10 cellular contexts compared by ENCODE assay signal in the genomic region with DNA sequence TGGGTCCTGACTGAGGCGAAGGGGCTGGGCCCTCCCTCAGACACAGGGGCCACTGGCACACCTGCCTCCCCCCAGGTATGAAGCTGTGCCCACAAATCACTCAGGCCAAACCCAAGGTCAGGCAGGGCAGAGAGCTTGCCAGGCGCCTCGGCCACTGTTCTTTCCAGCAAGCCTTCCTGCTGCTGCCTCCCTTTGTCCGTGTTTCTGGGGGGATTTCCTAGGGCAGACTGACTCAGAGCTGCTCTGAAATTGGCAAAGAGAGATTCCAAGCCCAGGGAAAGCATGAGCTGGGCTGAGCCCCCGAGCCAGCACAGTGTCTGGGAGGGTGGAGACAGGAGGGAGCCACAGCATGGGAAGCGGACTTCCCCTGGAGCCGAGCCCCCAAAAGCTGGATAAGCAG. TPM values are rescaled to one million over a fixed set of nuclear protein-coding genes. Genes with fewer than 3 reads are reported as not detected.
DNase-seq lines count a peak whose midpoint lies in the region; FAIRE-seq and TF ChIP-seq lines count a peak whose summit lies in the region.
"Had no signal": no experiment of that assay in that cellular context is flagged by ENCODE, and none has a peak within 500 bp of the region (broad histone marks: within the 10 kb centered on the region; RNA-seq: fewer than 3 reads in every experiment).

No MANE protein-coding gene starts in this region.

- H3K4me1 ChIP-seq in astrocyte (ENCODE audit: insufficient read depth, low read length) (peaks cover 63% of the 10 kb centered on the region), cardiac muscle cell (ENCODE audit: low read depth) (peaks cover 56% of the 10 kb centered on the region), prostate gland (replicated peaks) (peaks cover 14% of the 10 kb centered on the region)

- H3K79me2 ChIP-seq in astrocyte (ENCODE audit: insufficient read depth, low read length), result no peaks in the 10 kb centered on the region

- POLR2A ChIA-PET in BJ (lab: Charles Lee), result interaction anchor here (0.6 kb wide), 2 partner anchors 100 to 636 kb away, joined by 3 read pairs; no protein-coding TSS in a partner anchor

- H3K27me3 ChIP-seq in BJ (ENCODE audit: control insufficient read depth, insufficient read depth, low read length) (no peaks in the 10 kb centered on the region), astrocyte (ENCODE audit: insufficient read depth, low read length) (no peaks in the 10 kb centered on the region), cardiac muscle cell (no peaks in the 10 kb centered on the region), prostate gland (replicated peaks; ENCODE audit: insufficient read depth) (no peaks in the 10 kb centered on the region)

- H3K36me3 ChIP-seq in BJ (ENCODE audit: control insufficient read depth, insufficient read depth, low read length), result no peaks in the 10 kb centered on the region; the same call in 1 of the 2 replicates
- H3K36me3 ChIP-seq in astrocyte (ENCODE audit: insufficient read depth, low read length), result peaks cover under 1% of the 10 kb centered on the region
- H3K36me3 ChIP-seq in cardiac muscle cell, result no peaks in the 10 kb centered on the region
- H3K36me3 ChIP-seq in prostate gland, result no peaks in the 10 kb centered on the region

- peak overlapping the region; percentile 63 for H3K4me2 ChIP-seq in astrocyte (ENCODE audit: low read length)

- no peaks in the 10 kb centered on the region for H3K9me3 Mint-ChIP-seq in astrocyte (ENCODE audit: unreplicated experiment)

- H3K9ac ChIP-seq in astrocyte (ENCODE audit: low read length), result peak overlapping the region; percentile 92

- TF ChIP-seq CTCF in BJ (IDR thresholded peaks at IDR 0.05; ENCODE audit: insufficient read depth, low read depth, low read length) (no peak), astrocyte (IDR thresholded peaks at IDR 0.05; ENCODE audit: insufficient read depth, low read depth, low read length) (no peak), cardiac muscle cell (IDR thresholded peaks at IDR 0.05; ENCODE audit: low read depth, low read length) (no peak), prostate gland (IDR thresholded peaks at IDR 0.05) (no peak)

- H3K27ac ChIP-seq in astrocyte (ENCODE audit: low read depth, low read length) (peak overlapping the region; percentile 99), cardiac muscle cell (peak overlapping the region; percentile 22), prostate gland (peak overlapping the region; percentile 82 to 83)

- no peak overlapping the region for H2AFZ ChIP-seq in astrocyte (ENCODE audit: low read depth, low read length)

- TF ChIP-seq POLR2A in prostate gland (IDR thresholded peaks at IDR 0.05), result no peak

- H4K20me1 ChIP-seq in astrocyte (ENCODE audit: insufficient read depth, low read length), result no peaks in the 10 kb centered on the region

- H3K4me3 ChIP-seq in BJ (ENCODE audit: low read depth, low read length) (no peak overlapping the region), astrocyte (ENCODE audit: insufficient read depth, low read depth, low read length) (no peak overlapping the region), cardiac muscle cell (no peak overlapping the region), prostate gland (no peak overlapping the region)

- H3K27ac Mint-ChIP-seq in astrocyte (ENCODE audit: unreplicated experiment), result peak overlapping the region; percentile 77
- H3K27ac Mint-ChIP-seq: activated naive CD8-positive, alpha-beta T cell had no signal

- intact Hi-C loops in prostate gland (cut with DNase I), result no loop called here

- H3K4me3 Mint-ChIP-seq in astrocyte (ENCODE audit: unreplicated experiment), result no peak overlapping the region
- H3K4me3 Mint-ChIP-seq: activated naive CD8-positive, alpha-beta T cell had no signal

- FAIRE-seq in astrocyte (lab: Jason Lieb, UNC), result no peak

- DNase-seq in BJ (ENCODE audit: low read depth), result peak; percentile 43
- peak; percentile 85 for DNase-seq in astrocyte (ENCODE audit: low read depth)
- peak in 1 of 2 donors; percentile 85 for DNase-seq in cardiac muscle cell (ENCODE audit: low read depth in 1 of 2, low spot score in 1 of 2)
- DNase-seq in prostate gland (ENCODE audit: low spot score), result no peak
- no peak for DNase-seq in NCI-H446 (lab: John Stamatoyannopoulos, UW)
- no peak for DNase-seq in stimulated activated naive CD4-positive, alpha-beta T cell (lab: John Stamatoyannopoulos, UW)
- DNase-seq in NCI-H2171 treated with DMSO at 0.1 percent for 48 hours (lab: John Stamatoyannopoulos, UW), result no peak
- no peak for DNase-seq in OCI-M2 (lab: John Stamatoyannopoulos, UW; ENCODE audit: unreplicated experiment)
- DNase-seq: SW 1271 had no signal

- peaks cover 54% of the 10 kb centered on the region for H3K4me1 Mint-ChIP-seq in astrocyte (ENCODE audit: low read depth, unreplicated experiment)

- 48% methylated on average over 7 of the region's 7 CpGs for WGBS in prostate gland

- CTCF ChIA-PET in BJ (lab: Yijun Ruan, JAX), result interaction anchor here (0.9 to 2.4 kb wide), 4 partner anchors 33 to 1512 kb away, joined by 3 to 8 read pairs (median 4); no protein-coding TSS in a partner anchor

- no peaks in the 10 kb centered on the region for H3K27me3 Mint-ChIP-seq in astrocyte (ENCODE audit: low read depth, unreplicated experiment)
- H3K27me3 Mint-ChIP-seq: activated naive CD8-positive, alpha-beta T cell had no signal

- H3K9me3 ChIP-seq in astrocyte (ENCODE audit: insufficient read depth, low read depth, low read length) (no peaks in the 10 kb centered on the region), cardiac muscle cell (ENCODE audit: low read depth) (no peaks in the 10 kb centered on the region), prostate gland (no peaks in the 10 kb centered on the region)

- H3K36me3 Mint-ChIP-seq in astrocyte (ENCODE audit: low read depth, unreplicated experiment), result peaks cover 8% of the 10 kb centered on the region

RNA-seq across cellular contexts. Expression of gene PPP2R1B, which starts 33.2 kb away (rescaled TPM):
- polyA plus RNA-seq in BJ (2011; rRNA removed) (20.7 and 32.5 TPM in 2 replicates), cardiac muscle cell (13.2 and 14.2 TPM in 2 replicates)
- polyA minus RNA-seq in BJ (2011; rRNA and poly(A)+ RNA removed), result 23.6 and 28.1 TPM in 2 replicates
- total RNA-seq in astrocyte (43.0 and 44.5 TPM in 2 replicates), cardiac muscle cell (12.7 and 14.4 TPM in 2 replicates), prostate gland (10 to 100 TPM; 15.4 to 41.4 TPM)

Comparison
In these comparisons a context has a peak if more than half of its experiments do, and no peak if none do; other contexts are left out.
1. DNase-seq: peak in BJ (single experiment) and astrocyte (single experiment); none in prostate gland (single experiment), NCI-H446 (0 of 2), stimulated activated naive CD4-positive, alpha-beta T cell (0 of 6), NCI-H2171 treated with DMSO at 0.1 percent for 48 hours (single experiment) and OCI-M2 (single experiment).
2. H3K27ac ChIP-seq: peak in every context shown above with its lines; median percentile 99 in astrocyte; 82 in prostate gland; 22 in cardiac muscle cell.